In the genomic region with DNA sequence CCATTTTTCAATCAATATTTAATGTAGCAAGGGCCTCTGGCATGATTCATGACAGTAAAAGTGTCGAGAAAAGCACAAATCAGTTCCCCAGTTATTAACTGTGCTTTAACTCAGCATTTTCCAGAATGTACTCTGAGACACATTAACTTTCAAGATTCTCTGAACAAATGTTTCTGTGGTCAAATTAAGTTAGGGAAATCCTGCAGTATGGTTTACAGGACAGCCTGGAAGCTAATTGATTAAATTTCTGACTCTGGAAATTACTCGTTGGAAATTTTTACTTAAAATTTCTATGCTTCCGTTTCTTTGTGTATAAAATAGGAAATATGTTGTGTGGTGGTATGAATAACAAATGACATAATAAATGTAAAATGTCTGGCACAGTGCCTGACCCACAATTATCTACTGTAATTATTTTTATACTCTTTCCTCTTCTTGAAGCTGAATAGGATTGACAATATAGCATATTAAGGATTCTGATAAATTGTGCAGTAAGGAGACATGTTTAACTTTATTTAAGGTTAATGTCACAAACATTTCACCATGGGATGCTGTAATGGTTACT, we compare ENCODE assay signal across 18 cellular contexts. TPM values are rescaled to one million over a fixed set of nuclear protein-coding genes. Genes with fewer than 3 reads are reported as not detected.
DNase-seq lines count a peak whose midpoint lies in the region; ATAC-seq and TF ChIP-seq lines count a peak whose summit lies in the region.
"Had no signal": no experiment of that assay in that cellular context is flagged by ENCODE, and none has a peak within 500 bp of the region (broad histone marks: within the 10 kb centered on the region; RNA-seq: fewer than 3 reads in every experiment).

No MANE protein-coding gene starts in this region.

- H3K27me3 Mint-ChIP-seq in chondrocyte (ENCODE audit: low read depth): no peaks in the 10 kb centered on the region

- peak overlapping the region; percentile 74 for H3K27ac Mint-ChIP-seq in chondrocyte (ENCODE audit: unreplicated experiment)

- peaks cover 40% of the 10 kb centered on the region for H3K4me1 Mint-ChIP-seq in chondrocyte (ENCODE audit: low read depth)

- no peak overlapping the region for H3K4me3 Mint-ChIP-seq in chondrocyte (ENCODE audit: unreplicated experiment)

- no peak for ATAC-seq in GM18861 (IDR thresholded peaks at IDR 0.05; ENCODE audit: unreplicated experiment)
- ATAC-seq in GM19395 (IDR thresholded peaks at IDR 0.05; ENCODE audit: unreplicated experiment): no peak

- peak; percentile 61 for DNase-seq in EL
- no peak for DNase-seq in chondrocyte (ENCODE audit: low spot score)
- DNase-seq in iris pigment epithelial cell (ENCODE audit: low read depth): peak; percentile 14
- peak; percentile 32 for DNase-seq in renal cortical epithelial cell (ENCODE audit: low read depth)
- DNase-seq in coronary artery (ENCODE audit: low spot score): no peak
- no peak for DNase-seq in NK-92 treated with Interleukin-12 subunit alpha and Interleukin-12 subunit beta, amount 100 ng/mL, for 24 hours (lab: John Stamatoyannopoulos, UW)
- DNase-seq: Caco-2, DMS53, KG1, NCI-H1092 treated with DMSO at 0.1 percent for 48 hours, NCI-H187, NCI-H446 treated with DMSO at 0.1 percent for 48 hours, NCI-H748 treated with DMSO at 0.1 percent for 48 hours, Peyer's patch, Right ventricle myocardium superior had no signal

- H3K9me3 Mint-ChIP-seq in chondrocyte (ENCODE audit: low read depth): peaks cover 36% of the 10 kb centered on the region

- H3K27ac ChIP-seq in coronary artery: no peak overlapping the region
- H3K27ac ChIP-seq: Peyer's patch had no signal

- H3K36me3 Mint-ChIP-seq in chondrocyte (ENCODE audit: low read depth): peaks cover 10% of the 10 kb centered on the region

- H3K4me3 ChIP-seq in coronary artery: no peak overlapping the region
- H3K4me3 ChIP-seq: Peyer's patch had no signal

- TF ChIP-seq CTCF in chondrocyte (IDR thresholded peaks at IDR 0.05) (no peak), coronary artery (IDR thresholded peaks at IDR 0.05) (no peak)

RNA-seq across cellular contexts. Expression of a gene that starts 33.7 kb away (rescaled TPM):
- total RNA-seq in chondrocyte: 13.1 to 14.7 TPM (median 14.2 TPM) in 3 replicates
- total RNA-seq in renal cortical epithelial cell: 9.7 and 13.6 TPM in 2 replicates
- total RNA-seq: MCF 10A had no signal

Comparison
In these comparisons a context has a peak if more than half of its experiments do, and no peak if none do; other contexts are left out.
1. DNase-seq: peak in EL (single experiment), iris pigment epithelial cell (single experiment) and renal cortical epithelial cell (single experiment); none in chondrocyte (single experiment), coronary artery (single experiment) and NK-92 treated with Interleukin-12 subunit alpha and Interleukin-12 subunit beta, amount 100 ng/mL, for 24 hours (single experiment).